In the genomic region with DNA sequence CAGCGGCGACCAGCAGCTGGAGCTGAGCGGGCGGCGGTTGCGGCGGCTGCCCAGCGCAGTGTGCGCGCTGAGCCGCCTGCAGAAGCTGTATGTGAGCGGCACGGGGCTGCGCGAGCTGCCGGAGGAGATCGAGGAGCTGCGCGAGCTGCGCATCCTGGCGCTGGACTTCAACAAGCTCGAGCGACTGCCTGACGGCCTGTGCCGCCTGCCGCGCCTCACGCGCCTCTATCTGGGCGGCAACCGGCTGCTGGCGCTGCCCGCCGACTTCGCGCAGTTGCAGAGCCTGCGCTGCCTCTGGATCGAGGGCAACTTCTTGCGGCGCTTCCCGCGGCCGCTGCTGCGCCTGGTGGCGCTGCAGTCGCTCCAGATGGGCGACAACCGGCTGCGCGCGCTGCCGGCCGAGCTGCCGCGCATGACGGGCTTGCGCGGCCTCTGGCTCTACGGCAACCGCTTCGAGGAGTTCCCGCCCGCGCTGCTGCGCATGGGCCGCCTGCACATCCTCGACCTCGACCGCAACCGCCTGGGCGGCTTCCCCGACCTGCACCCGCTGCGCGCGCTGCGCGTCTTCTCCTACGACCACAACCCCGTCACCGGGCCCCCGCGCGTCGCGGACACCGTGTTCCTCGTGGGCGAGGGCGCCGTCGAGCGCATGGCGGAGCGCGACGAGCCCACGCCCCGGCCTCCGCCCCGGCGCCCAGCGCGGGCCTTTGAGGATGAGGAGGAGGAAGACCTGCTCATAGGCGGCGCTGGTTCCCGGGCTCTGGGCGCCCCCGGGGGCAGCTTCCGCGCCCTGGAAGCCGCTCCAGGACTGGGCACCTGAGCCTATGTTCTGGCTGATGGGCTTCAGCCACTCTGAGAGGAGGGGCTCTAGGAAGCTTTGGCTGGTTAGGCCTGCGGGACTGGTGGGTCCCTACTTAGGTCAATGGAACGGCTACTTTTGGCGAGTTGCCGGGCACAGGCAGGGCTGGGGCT, we compare ENCODE assay signal across 8 cellular contexts. TPM values are rescaled to one million over a fixed set of nuclear protein-coding genes. Genes with fewer than 3 reads are reported as not detected.
DNase-seq lines count a peak whose midpoint lies in the region; ATAC-seq and TF ChIP-seq lines count a peak whose summit lies in the region.

No MANE protein-coding gene starts in this region.

- peak overlapping the region; percentile 26 for H3K4me3 ChIP-seq in HEK293 (ENCODE audit: low read depth, low read length)

- H3K9me3 ChIP-seq in HEK293 (ENCODE audit: control insufficient read depth, insufficient read depth, low read depth, low read length) = no peaks in the 10 kb centered on the region

- POLR2A ChIA-PET in HEK293 (lab: Yijun Ruan, JAX) = interaction anchor here (0.8 to 0.9 kb wide), 2 partner anchors 31 to 80 kb away, joined by 3 read pairs; a partner anchor contains a TSS

- DNase-seq in DMS79 treated with DMSO at 0.1 percent for 48 hours (lab: John Stamatoyannopoulos, UW) (peak; percentile 64), NCI-H1694 treated with DMSO at 0.1 percent for 48 hours (lab: John Stamatoyannopoulos, UW) (peak; percentile 60), left lobe of liver (ENCODE audit: low spot score) (peak; percentile 79)
- DNase-seq in activated CD4-positive, alpha-beta T cell treated with anti-CD3 and anti-CD28 coated beads for 1 hour = peak; percentile 30
- peak; percentile 67 to 81 for DNase-seq in stimulated activated CD4-positive, alpha-beta T cell treated with anti-CD3 and anti-CD28 coated beads, Interleukin-2, amount 100 ng/mL, for 24 hours
- DNase-seq in effector CD4-positive, alpha-beta T cell = no peak

- ATAC-seq in left lobe of liver = peak; percentile 94

- no peak overlapping the region for H3K27ac ChIP-seq in HEK293 (ENCODE audit: extremely low read depth, low read depth, low read length)
- peak overlapping the region; percentile 60 for H3K27ac ChIP-seq in cingulate gyrus (ENCODE audit: low read depth, low read length)

- no peaks in the 10 kb centered on the region for H3K4me1 ChIP-seq in HEK293 (ENCODE audit: control insufficient read depth, insufficient read depth, low read length)

- TF ChIP-seq CTCF in HEK293 (tag by site-specific recombination; IDR thresholded peaks at IDR 0.05) = peak; percentile 83

- H3K36me3 ChIP-seq in HEK293 (ENCODE audit: control insufficient read depth in 2 of 2, insufficient read depth in 1 of 2, low read length in 2 of 2) = no peaks in the 10 kb centered on the region

- CTCF ChIA-PET in HEK293 (lab: Yijun Ruan, JAX) = interaction anchor here (0.6 to 17.2 kb wide), 13 partner anchors 8 to 1985 kb away, joined by 3 to 325 read pairs (median 4); a partner anchor contains a TSS

TF ChIP-seq in HEK293, 187 proteins besides CTCF, POLR2A, EP300 and RAD21 (continues in another document):
- TF ChIP-seq, protein P1, sequence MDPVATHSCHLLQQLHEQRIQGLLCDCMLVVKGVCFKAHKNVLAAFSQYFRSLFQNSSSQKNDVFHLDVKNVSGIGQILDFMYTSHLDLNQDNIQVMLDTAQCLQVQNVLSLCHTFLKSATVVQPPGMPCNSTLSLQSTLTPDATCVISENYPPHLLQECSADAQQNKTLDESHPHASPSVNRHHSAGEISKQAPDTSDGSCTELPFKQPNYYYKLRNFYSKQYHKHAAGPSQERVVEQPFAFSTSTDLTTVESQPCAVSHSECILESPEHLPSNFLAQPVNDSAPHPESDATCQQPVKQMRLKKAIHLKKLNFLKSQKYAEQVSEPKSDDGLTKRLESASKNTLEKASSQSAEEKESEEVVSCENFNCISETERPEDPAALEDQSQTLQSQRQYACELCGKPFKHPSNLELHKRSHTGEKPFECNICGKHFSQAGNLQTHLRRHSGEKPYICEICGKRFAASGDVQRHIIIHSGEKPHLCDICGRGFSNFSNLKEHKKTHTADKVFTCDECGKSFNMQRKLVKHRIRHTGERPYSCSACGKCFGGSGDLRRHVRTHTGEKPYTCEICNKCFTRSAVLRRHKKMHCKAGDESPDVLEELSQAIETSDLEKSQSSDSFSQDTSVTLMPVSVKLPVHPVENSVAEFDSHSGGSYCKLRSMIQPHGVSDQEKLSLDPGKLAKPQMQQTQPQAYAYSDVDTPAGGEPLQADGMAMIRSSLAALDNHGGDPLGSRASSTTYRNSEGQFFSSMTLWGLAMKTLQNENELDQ (tag by site-specific recombination; IDR thresholded peaks at IDR 0.05; ENCODE audit: low read depth) = no peak
- no peak for TF ChIP-seq RBAK (tag by site-specific recombination; IDR thresholded peaks at IDR 0.05)
- peak; percentile 30; the same call in 1 of the 2 replicates for TF ChIP-seq ZNF792 (tag by site-specific recombination; IDR thresholded peaks at IDR 0.05)
- TF ChIP-seq, protein P2, sequence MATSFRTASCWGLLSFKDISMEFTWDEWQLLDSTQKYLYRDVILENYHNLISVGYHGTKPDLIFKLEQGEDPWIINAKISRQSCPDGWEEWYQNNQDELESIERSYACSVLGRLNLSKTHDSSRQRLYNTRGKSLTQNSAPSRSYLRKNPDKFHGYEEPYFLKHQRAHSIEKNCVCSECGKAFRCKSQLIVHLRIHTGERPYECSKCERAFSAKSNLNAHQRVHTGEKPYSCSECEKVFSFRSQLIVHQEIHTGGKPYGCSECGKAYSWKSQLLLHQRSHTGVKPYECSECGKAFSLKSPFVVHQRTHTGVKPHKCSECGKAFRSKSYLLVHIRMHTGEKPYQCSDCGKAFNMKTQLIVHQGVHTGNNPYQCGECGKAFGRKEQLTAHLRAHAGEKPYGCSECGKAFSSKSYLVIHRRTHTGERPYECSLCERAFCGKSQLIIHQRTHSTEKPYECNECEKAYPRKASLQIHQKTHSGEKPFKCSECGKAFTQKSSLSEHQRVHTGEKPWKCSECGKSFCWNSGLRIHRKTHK (tag by site-specific recombination; IDR thresholded peaks at IDR 0.05) = no peak
- no peak for TF ChIP-seq ZNF837 (tag by site-specific recombination; IDR thresholded peaks at IDR 0.05)
- TF ChIP-seq ZNF777 (tag by site-specific recombination; IDR thresholded peaks at IDR 0.05; ENCODE audit: borderline replicate concordance) = peak; percentile 68; the same call in 1 of the 2 replicates
- TF ChIP-seq GFI1B (tag by site-specific recombination; IDR thresholded peaks at IDR 0.05) = no peak
- TF ChIP-seq ZNF423 (tag by site-specific recombination; IDR thresholded peaks at IDR 0.05) = no peak
- no peak for TF ChIP-seq ZNF544 (tag by site-specific recombination; IDR thresholded peaks at IDR 0.05)
- TF ChIP-seq ZNF341 (tag by site-specific recombination; IDR thresholded peaks at IDR 0.05; ENCODE audit: low read depth) = peak; percentile 28; the same call in 1 of the 2 replicates
- peak; percentile 13 for TF ChIP-seq SETDB1 (IDR thresholded peaks at IDR 0.05; ENCODE audit: insufficient read length, low read length)
- TF ChIP-seq ZNF324 (tag by site-specific recombination; IDR thresholded peaks at IDR 0.05) = no peak
- TF ChIP-seq, protein P3, sequence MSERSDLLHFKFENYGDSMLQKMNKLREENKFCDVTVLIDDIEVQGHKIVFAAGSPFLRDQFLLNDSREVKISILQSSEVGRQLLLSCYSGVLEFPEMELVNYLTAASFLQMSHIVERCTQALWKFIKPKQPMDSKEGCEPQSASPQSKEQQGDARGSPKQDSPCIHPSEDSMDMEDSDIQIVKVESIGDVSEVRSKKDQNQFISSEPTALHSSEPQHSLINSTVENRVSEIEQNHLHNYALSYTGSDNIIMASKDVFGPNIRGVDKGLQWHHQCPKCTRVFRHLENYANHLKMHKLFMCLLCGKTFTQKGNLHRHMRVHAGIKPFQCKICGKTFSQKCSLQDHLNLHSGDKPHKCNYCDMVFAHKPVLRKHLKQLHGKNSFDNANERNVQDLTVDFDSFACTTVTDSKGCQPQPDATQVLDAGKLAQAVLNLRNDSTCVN (tag by site-specific recombination; optimal IDR thresholded peaks at IDR 0.05) = peak; percentile 86
- no peak for TF ChIP-seq ZNF624 (tag by site-specific recombination; IDR thresholded peaks at IDR 0.05)
- no peak for TF ChIP-seq GLI4 (tag by site-specific recombination; IDR thresholded peaks at IDR 0.05)
- TF ChIP-seq ZNF10 (tag by site-specific recombination; IDR thresholded peaks at IDR 0.05) = no peak
- TF ChIP-seq ZNF514 (tag by site-specific recombination; IDR thresholded peaks at IDR 0.05) = no peak
- TF ChIP-seq ZIC2 (tag by site-specific recombination; IDR thresholded peaks at IDR 0.05) = peak; percentile 73
- TF ChIP-seq ZBTB1 (tag by site-specific recombination; IDR thresholded peaks at IDR 0.05) = no peak

RNA-seq across cellular contexts. Expression of a gene that starts 0.8 kb away (rescaled TPM):
- not detected for total RNA-seq in left lobe of liver
